9 cellular contexts compared by ENCODE assay signal in genomic region chr7:55140981-55141278, GRCh38.
DNase-seq lines count a peak whose midpoint lies in the region; ATAC-seq and TF ChIP-seq lines count a peak whose summit lies in the region.
"Had no signal": no experiment of that assay in that cellular context is flagged by ENCODE, and none has a peak within 500 bp of the region (broad histone marks: within the 10 kb centered on the region; RNA-seq: fewer than 3 reads in every experiment).

No MANE protein-coding gene starts in this region.

- H3K56ac ChIP-seq in H9 (ENCODE audit: insufficient read length, low read depth, low read length) = no peak overlapping the region

- H4K8ac ChIP-seq in H9 (replicated peaks; ENCODE audit: insufficient read length, low read depth, low read length) = no peak overlapping the region

- H2BK5ac ChIP-seq in H9 (ENCODE audit: insufficient read length, low read length) = no peak overlapping the region

- no peaks in the 10 kb centered on the region for H3K79me1 ChIP-seq in H9 (ENCODE audit: insufficient read depth, low read depth, low read length, poor library complexity, severe bottlenecking)

- H3K9me3 ChIP-seq in H9 (ENCODE audit: control insufficient read depth, low read depth, low read length) = no peaks in the 10 kb centered on the region

- H3K27ac Mint-ChIP-seq in H9 = no peak overlapping the region
- H3K27ac Mint-ChIP-seq: activated naive CD8-positive, alpha-beta T cell treated with anti-CD3 and anti-CD28 coated beads, Interleukin-2, amount 50 U/mL, for 24 hours had no signal

- H2BK15ac ChIP-seq in H9 (ENCODE audit: low read depth, low read length) = no peak overlapping the region

- H2AK5ac ChIP-seq in H9 (ENCODE audit: insufficient read length, low read length) = no peak overlapping the region

- H2BK120ac ChIP-seq in H9 (ENCODE audit: low read depth, low read length, poor library complexity, severe bottlenecking) = no peak overlapping the region

- no peak overlapping the region for H3K4ac ChIP-seq in H9 (ENCODE audit: low read depth, low read length)

- H3K4me3 Mint-ChIP-seq in H9 = no peak overlapping the region
- H3K4me3 Mint-ChIP-seq: activated naive CD8-positive, alpha-beta T cell treated with anti-CD3 and anti-CD28 coated beads, Interleukin-2, amount 50 U/mL, for 24 hours had no signal

- H3K4me1 Mint-ChIP-seq in H9 = peaks cover 0 to 3% of the 10 kb centered on the region in 2 experiments; a peak in 2 of 4 replicates

- H3K9me3 Mint-ChIP-seq in H9 = peaks cover 0 to 3% of the 10 kb centered on the region in 2 experiments; a peak in 1 of 5 replicates

- no peak for DNase-seq in stimulated activated CD4-positive, alpha-beta T cell treated with anti-CD3 and anti-CD28 coated beads, Interleukin-1b, Interleukin-23, amount 100 ng/mL, for 48 hours
- no peak for DNase-seq in GDM1 (lab: John Stamatoyannopoulos, UW)
- no peak for DNase-seq in NCI-H82 (lab: John Stamatoyannopoulos, UW)
- DNase-seq in H9 = no peak
- DNase-seq: activated naive CD8-positive, alpha-beta T cell treated with anti-CD3 and anti-CD28 coated beads, Interleukin-2, amount 50 U/mL, for 24 hours had no signal

- no peak overlapping the region for H4K91ac ChIP-seq in H9 (ENCODE audit: insufficient read length, low read depth, low read length)

- no peaks in the 10 kb centered on the region for H3K23me2 ChIP-seq in H9 (ENCODE audit: insufficient read length, low read depth, low read length, poor library complexity, severe bottlenecking)

- H2BK12ac ChIP-seq in H9 (ENCODE audit: insufficient read length, low read depth, low read length) = no peak overlapping the region

- H3K79me2 ChIP-seq in H9 (ENCODE audit: insufficient read depth, low read length) = no peaks in the 10 kb centered on the region

- H3T11ph ChIP-seq in H9 (ENCODE audit: low read length) = no peak overlapping the region

- no peak for TF ChIP-seq CTCF in H9 (conservative IDR thresholded peaks at IDR 0.05)

- H3K36me3 Mint-ChIP-seq in H9 (ENCODE audit: insufficient read depth in 1 of 3, low read depth in 3 of 3) = no peaks in the 10 kb centered on the region

- no peak overlapping the region for H3K18ac ChIP-seq in H9 (ENCODE audit: insufficient read length, low read depth, low read length)

- no peak overlapping the region for H3K9ac ChIP-seq in H9 (ENCODE audit: extremely low read depth, insufficient read length, low read length)

- H2BK20ac ChIP-seq in H9 (ENCODE audit: low read depth, low read length, poor library complexity, severe bottlenecking) = no peak overlapping the region

- H3K27me3 Mint-ChIP-seq in H9 (ENCODE audit: low read depth) = no peaks in the 10 kb centered on the region

- peaks cover 2% of the 10 kb centered on the region for H4K20me1 ChIP-seq in H9 (ENCODE audit: control insufficient read depth, insufficient read depth, insufficient read length)

- H3K14ac ChIP-seq in H9 (ENCODE audit: insufficient read depth, low read length) = no peak overlapping the region

- H3K27ac ChIP-seq in H9 (ENCODE audit: insufficient read length, low read depth, low read length) = no peak overlapping the region

- no peaks in the 10 kb centered on the region for H3K4me1 ChIP-seq in H9 (ENCODE audit: insufficient read depth, low read length)

- H2AFZ ChIP-seq in H9 (ENCODE audit: low read length) = no peak overlapping the region

- no peak overlapping the region for H3K4me2 ChIP-seq in H9 (ENCODE audit: insufficient read depth, insufficient read length, low read length)

- H3K23ac ChIP-seq in H9 (ENCODE audit: insufficient read length, low read depth, low read length) = no peak overlapping the region

- no peaks in the 10 kb centered on the region for H3K27me3 ChIP-seq in H9 (ENCODE audit: insufficient read depth, low read length)

- no peak overlapping the region for H4K5ac ChIP-seq in H9 (ENCODE audit: insufficient read length, low read depth, low read length)

- ATAC-seq in GM18508 (IDR thresholded peaks at IDR 0.05; ENCODE audit: insufficient read depth, unreplicated experiment) = peak; percentile 13
- peak; percentile 43 for ATAC-seq in GM19395 (IDR thresholded peaks at IDR 0.05; ENCODE audit: unreplicated experiment)
- peak; percentile 20 for ATAC-seq in HG03045 (IDR thresholded peaks at IDR 0.05; ENCODE audit: unreplicated experiment)
- ATAC-seq in esophagus mucosa = peak; percentile 39
- ATAC-seq: activated naive CD8-positive, alpha-beta T cell treated with anti-CD3 and anti-CD28 coated beads, Interleukin-2, amount 50 U/mL, for 24 hours had no signal
